8 cellular contexts compared by ENCODE assay signal in genomic region chr5:177496111-177497010, GRCh38.
DNase-seq lines count a peak whose midpoint lies in the region; ATAC-seq and TF ChIP-seq lines count a peak whose summit lies in the region.

No MANE protein-coding gene starts in this region.

- H3K4me2 ChIP-seq in DOHH2 (ENCODE audit: low read length), result peak overlapping the region; percentile 71

- TF ChIP-seq CTCF in DOHH2 (IDR thresholded peaks at IDR 0.05; ENCODE audit: low read depth, low read length, poor library complexity, severe bottlenecking), result no peak

- H3K9me3 ChIP-seq in DOHH2 (ENCODE audit: control insufficient read depth, insufficient read depth, low read length), result no peaks in the 10 kb centered on the region
- no peaks in the 10 kb centered on the region for H3K9me3 ChIP-seq in muscle layer of duodenum (ENCODE audit: control insufficient read depth in 1 of 2, low read length in 2 of 2)

- peaks cover 18% of the 10 kb centered on the region for H3K27me3 ChIP-seq in DOHH2 (ENCODE audit: control insufficient read depth, low read length)
- H3K27me3 ChIP-seq in muscle layer of duodenum (ENCODE audit: low read depth, low read length), result no peaks in the 10 kb centered on the region

- H3K27ac ChIP-seq in DOHH2 (ENCODE audit: low read depth, low read length) (no peak overlapping the region), epithelial cell of prostate (peak overlapping the region; percentile 90), muscle layer of duodenum (ENCODE audit: low read length) (peak overlapping the region; percentile 90)

- no peaks in the 10 kb centered on the region for H3K9me2 ChIP-seq in DOHH2 (replicated peaks; ENCODE audit: control insufficient read depth, low read length)

- peaks cover 5% of the 10 kb centered on the region; the same call in 1 of the 2 replicates for H4K20me1 ChIP-seq in DOHH2 (ENCODE audit: control insufficient read depth, insufficient read depth, low read depth, low read length)

- H3F3A ChIP-seq in DOHH2 (ENCODE audit: control insufficient read depth, insufficient read depth), result peaks cover 10% of the 10 kb centered on the region; the same call in 1 of the 2 replicates

- H3K4me1 ChIP-seq in DOHH2 (ENCODE audit: control insufficient read depth, low read length) (peaks cover 49% of the 10 kb centered on the region), muscle layer of duodenum (ENCODE audit: control insufficient read depth in 1 of 2, insufficient read depth in 2 of 2, low read length in 2 of 2) (peaks cover 23 to 69% of the 10 kb centered on the region in 2 donors)

- H3K4me3 ChIP-seq in DOHH2 (ENCODE audit: low read length) (peak overlapping the region; percentile 82), muscle layer of duodenum (ENCODE audit: low read depth in 1 of 2, low read length in 2 of 2) (peak overlapping the region; percentile 62 to 88)

- H3K79me2 ChIP-seq in DOHH2 (ENCODE audit: control insufficient read depth, low read length), result peaks cover 4% of the 10 kb centered on the region; the same call in 1 of the 2 replicates

- DNase-seq in HuH-7 (ENCODE audit: low spot score) (peak; percentile 93), SW 1271 (lab: John Stamatoyannopoulos, UW) (peak; percentile 67 to 80), epithelial cell of prostate (ENCODE audit: low read depth, low spot score) (no peak)
- no peak for DNase-seq in stimulated activated CD4-positive, alpha-beta T cell treated with anti-CD3 and anti-CD28 coated beads, Interleukin-15, amount 100 ng/mL, for 24 hours

- ATAC-seq in HG03378 (IDR thresholded peaks at IDR 0.05; ENCODE audit: unreplicated experiment) (no peak), GM18868 (IDR thresholded peaks at IDR 0.05; ENCODE audit: unreplicated experiment) (no peak)

- H3K36me3 ChIP-seq in DOHH2 (ENCODE audit: control insufficient read depth, low read length) (peaks cover 3% of the 10 kb centered on the region), muscle layer of duodenum (ENCODE audit: control insufficient read depth in 1 of 2, insufficient read depth in 2 of 2, low read length in 2 of 2) (peaks cover 4 to 28% of the 10 kb centered on the region in 2 donors)

Comparison
In these comparisons a context has a peak if more than half of its experiments do, and no peak if none do; other contexts are left out.
1. DNase-seq: peak in HuH-7 (single experiment) and SW 1271 (2 of 2); none in epithelial cell of prostate (single experiment) and stimulated activated CD4-positive, alpha-beta T cell treated with anti-CD3 and anti-CD28 coated beads, Interleukin-15, amount 100 ng/mL, for 24 hours (single experiment).